In the genomic region with DNA sequence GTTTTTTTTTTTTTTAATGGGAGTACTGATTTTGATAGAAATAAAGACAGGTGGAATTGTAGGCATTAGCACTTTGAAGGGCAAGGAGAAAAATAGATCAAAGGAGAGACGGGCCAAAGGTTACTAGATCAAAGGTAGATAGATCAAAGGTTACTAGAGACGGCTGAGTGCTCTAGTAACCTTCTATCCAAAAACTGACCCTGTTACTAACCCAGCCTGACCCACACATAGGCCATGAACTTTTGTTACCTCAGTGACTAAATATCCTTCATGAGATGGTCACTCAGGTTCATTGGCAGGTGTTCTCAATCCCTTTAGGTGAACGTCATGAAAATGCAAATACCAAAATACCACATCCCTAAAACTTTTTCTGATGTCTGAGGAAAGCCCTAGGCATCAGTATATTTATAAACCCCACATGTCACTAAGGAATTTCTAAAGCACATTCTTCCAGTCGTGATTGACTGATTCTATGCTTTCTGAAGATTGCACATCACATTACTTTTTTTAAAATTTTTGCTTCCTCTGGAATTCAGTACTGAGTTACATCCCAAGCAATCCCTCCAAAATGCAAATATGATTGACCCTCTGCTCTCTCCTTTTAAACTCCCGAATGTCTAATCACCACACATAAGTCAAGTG, we compare ENCODE assay signal across 25 cellular contexts.
"Had no signal": no experiment of that assay in that cellular context is flagged by ENCODE, and none has a peak within 500 bp of the region (broad histone marks: within the 10 kb centered on the region; RNA-seq: fewer than 3 reads in every experiment).

No MANE protein-coding gene starts in this region.

- DNase-seq: activated CD4-positive, alpha-beta memory T cell treated with anti-CD3 and anti-CD28 coated beads, Interleukin-2, amount 10 ng/mL, durations not matched to agents 7 days and 5 days; activated CD4-positive, alpha-beta T cell treated with anti-CD3 and anti-CD28 coated beads for 1 hour; activated CD4-positive, alpha-beta T cell treated with anti-CD3 and anti-CD28 coated beads, Interleukin-2, amount 10 ng/mL, durations not matched to agents 7 days and 5 days; activated CD8-positive, alpha-beta memory T cell treated with anti-CD3 and anti-CD28 coated beads, Interleukin-2, amount 50 U/mL, for 48 hours; activated gamma-delta T cell; activated naive CD4-positive, alpha-beta T cell treated with anti-CD3 and anti-CD28 coated beads, Interleukin-2, amount 10 ng/mL, durations not matched to agents 7 days and 5 days; activated naive CD8-positive, alpha-beta T cell treated with anti-CD3 and anti-CD28 coated beads, Interleukin-2, amount 10 ng/mL, durations not matched to agents 7 days and 5 days; activated T-cell treated with anti-CD3 and anti-CD28 coated beads, Interleukin-2, amount 50 U/mL, for 24 hours; central memory CD4-positive, alpha-beta T cell; left ventricle myocardium superior; naive B cell; psoas muscle; stimulated activated CD4-positive, alpha-beta T cell treated with anti-CD3 and anti-CD28 coated beads, Interleukin-2, amount 100 ng/mL, for 48 hours; stimulated activated naive CD4-positive, alpha-beta T cell treated with Interleukin-2 at 50 U/mL for 16 hours; T-helper 9 cell had no signal

- ATAC-seq: left ventricle myocardium superior had no signal

- H3K27ac ChIP-seq: breast epithelium, esophagus muscularis mucosa, foreskin keratinocyte, heart right ventricle, pancreas, psoas muscle, right atrium auricular region, testis had no signal

- H3K27me3 ChIP-seq: breast epithelium, esophagus muscularis mucosa, pancreas, right atrium auricular region, testis had no signal

- H3K4me3 ChIP-seq: breast epithelium, esophagus muscularis mucosa, heart right ventricle, pancreas, psoas muscle, right atrium auricular region, testis had no signal

- FAIRE-seq: islet of Langerhans, pancreas, TTC549, urothelium cell line had no signal

- H3K36me3 ChIP-seq: breast epithelium, esophagus muscularis mucosa, heart right ventricle, pancreas, right atrium auricular region had no signal

- H3K9me3 ChIP-seq: breast epithelium, esophagus muscularis mucosa, heart right ventricle, pancreas, psoas muscle, right atrium auricular region, testis had no signal

- H3K4me1 ChIP-seq: breast epithelium, esophagus muscularis mucosa, foreskin keratinocyte, heart right ventricle, pancreas, psoas muscle, right atrium auricular region, testis had no signal
